23 cellular contexts compared by ENCODE assay signal in the genomic region with DNA sequence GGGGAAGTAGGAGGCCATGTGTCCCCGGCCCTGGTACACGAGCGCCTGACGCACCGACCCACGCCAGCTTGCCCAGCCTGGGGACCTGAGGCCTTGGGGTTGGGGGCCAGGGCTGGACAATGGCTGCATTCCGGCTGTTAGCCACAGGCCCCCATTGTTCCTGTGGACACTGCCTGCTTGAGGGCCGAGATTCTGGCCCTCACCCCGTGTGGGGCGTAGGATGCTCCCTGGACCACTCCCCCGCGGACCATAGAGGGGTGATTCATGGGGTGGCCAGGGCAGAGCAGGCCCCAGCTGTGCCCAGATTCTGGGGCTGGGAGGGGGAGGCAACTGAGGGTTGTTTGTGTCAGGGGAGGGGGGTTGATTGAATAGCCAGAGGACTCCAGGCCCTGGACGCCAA. TPM values are rescaled to one million over a fixed set of nuclear protein-coding genes. Genes with fewer than 3 reads are reported as not detected.
DNase-seq lines count a peak whose midpoint lies in the region; ATAC-seq, FAIRE-seq and TF ChIP-seq lines count a peak whose summit lies in the region.
"Had no signal": no experiment of that assay in that cellular context is flagged by ENCODE, and none has a peak within 500 bp of the region (broad histone marks: within the 10 kb centered on the region; RNA-seq: fewer than 3 reads in every experiment).

No MANE protein-coding gene starts in this region.

- H3K4me1 ChIP-seq in HEK293 (ENCODE audit: control insufficient read depth, insufficient read depth, low read length) (peaks cover 4% of the 10 kb centered on the region), aorta (ENCODE audit: control insufficient read depth in 1 of 2, insufficient read depth in 2 of 2, low read length in 2 of 2) (no peaks in the 10 kb centered on the region), HepG2 (ENCODE audit: insufficient read depth, low read length) (peaks cover 21% of the 10 kb centered on the region)

- H3K4me3 ChIP-seq in HEK293 (ENCODE audit: low read depth, low read length) (no peak overlapping the region), aorta (ENCODE audit: low read length in 2 of 2) (no peak overlapping the region), HepG2 (replicated peaks in 1 of 3; ENCODE audit: insufficient read depth in 1 of 3, low read depth in 2 of 3, low read length in 3 of 3) (no peak overlapping the region), lower leg skin (ENCODE audit: low read depth, poor library complexity, severe bottlenecking) (no peak overlapping the region)
- H3K4me3 ChIP-seq: A549 had no signal

- in situ Hi-C loops in HepG2 (cut with HindIII; ENCODE audit: extremely low pct_ligation_motif_present, low pct_unique_long_range_greater_than_20kb) = loop anchor here (10.0 kb wide), 1 partner anchor 550 kb away; no protein-coding TSS in a partner anchor

- no peak overlapping the region for H3K9ac ChIP-seq in HepG2 (ENCODE audit: insufficient read depth, low read depth, low read length)

- H3K36me3 ChIP-seq in HEK293 (ENCODE audit: control insufficient read depth in 2 of 2, insufficient read depth in 1 of 2, low read length in 2 of 2) (no peaks in the 10 kb centered on the region), aorta (ENCODE audit: control insufficient read depth in 1 of 2, insufficient read depth in 2 of 2, low read length in 1 of 2) (no peaks in the 10 kb centered on the region), HepG2 (replicated peaks in 1 of 2; ENCODE audit: control insufficient read depth in 1 of 2, insufficient read depth in 2 of 2, low read length in 2 of 2) (no peaks in the 10 kb centered on the region)

- POLR2A ChIA-PET in HEK293 (lab: Yijun Ruan, JAX) (no interaction called here), HepG2 (lab: Yijun Ruan, JAX) (no interaction called here)

- BruUV-seq in HepG2 (replicated peaks; lab: Mats Ljungman, UMichigan) = no TSS peak

- intact Hi-C loops in sciatic nerve (cut with DNase I) = no loop called here
- intact Hi-C loops in aorta (cut with DNase I) = no loop called here
- intact Hi-C loops in HepG2 (cut with micrococcal nuclease; ENCODE audit: unreplicated experiment) = loop anchor here (5.0 kb wide), 2 partner anchors 367 to 802 kb away; no protein-coding TSS in a partner anchor
- intact Hi-C loops in lower leg skin (cut with DNase I; ENCODE audit: low total_unique reads) = loop anchor here (10.0 kb wide), 1 partner anchor 780 kb away; no protein-coding TSS in a partner anchor

- 94% methylated on average over 13 of the region's 13 CpGs for WGBS in aorta, 2 donors
- 0% methylated on average over 2 of the region's 13 CpGs for WGBS in HepG2 (ENCODE audit: low lambda C conversion rate)
- WGBS in lower leg skin, 2 donors = 85 to 93% methylated on average over 9 to 10 of the region's 13 CpGs

- DNase-seq in epidermal melanocyte (ENCODE audit: insufficient read length, low spot score) (peak; percentile 3), sciatic nerve (ENCODE audit: low spot score) (peak; percentile 71), aorta (no peak), HepG2 (ENCODE audit: low spot score) (no peak), lower leg skin (ENCODE audit: low spot score in 2 of 2) (no peak)
- DNase-seq: 8988T; ACHN; C1 segment of cervical spinal cord; Calu3; CD4-positive, alpha-beta memory T cell; COR-L47; DMS53; DMS79 treated with DMSO at 0.1 percent for 48 hours; GF-D8; GOT3; HCEC 1CT had no signal

- H3K4me2 ChIP-seq in HepG2 (ENCODE audit: low read depth, low read length) = no peak overlapping the region
- H3K4me2 ChIP-seq: A549 had no signal

- no peaks in the 10 kb centered on the region for H3K27me3 ChIP-seq in aorta (ENCODE audit: control insufficient read depth in 1 of 2, insufficient read depth in 2 of 2, low read length in 1 of 2)
- H3K27me3 ChIP-seq in HepG2 (ENCODE audit: control insufficient read depth in 1 of 2, insufficient read depth in 2 of 2, low read length in 2 of 2) = 0 out of 5 replicates have a peak, but pooled peaks cover 0 to 9% of the 10 kb centered on the region in 2 experiments

- H3K9me3 ChIP-seq in HEK293 (ENCODE audit: control insufficient read depth, insufficient read depth, low read depth, low read length) = no peaks in the 10 kb centered on the region
- H3K9me3 ChIP-seq in aorta (ENCODE audit: control insufficient read depth, low read length) = no peaks in the 10 kb centered on the region
- no peaks in the 10 kb centered on the region for H3K9me3 ChIP-seq in HepG2 (ENCODE audit: low read length)
- H3K9me3 ChIP-seq: A549 had no signal

- no peak for TF ChIP-seq POLR2A in HepG2 (IDR thresholded peaks at IDR 0.05; ENCODE audit: insufficient read depth in 1 of 2, low read depth in 2 of 2, low read length in 2 of 2)
- TF ChIP-seq POLR2A in lower leg skin (IDR thresholded peaks at IDR 0.05) = no peak

- H4K20me1 ChIP-seq in HepG2 (ENCODE audit: insufficient read depth, low read length) = no peaks in the 10 kb centered on the region

- CTCF ChIA-PET in HEK293 (lab: Yijun Ruan, JAX) = interaction anchor here (0.7 kb wide), 1 partner anchor 511 kb away, joined by 4 read pairs; no protein-coding TSS in a partner anchor
- CTCF ChIA-PET in HepG2 (lab: Yijun Ruan, JAX; ENCODE audit: low intra/inter-chr PET ratio, low total read pairs) = no interaction called here

- no peak for TF ChIP-seq RAD21 in HepG2 (CRISPR knock-in tag; IDR thresholded peaks at IDR 0.05)

- no peak overlapping the region for H3K27ac ChIP-seq in HEK293 (ENCODE audit: extremely low read depth, low read depth, low read length)
- no peak overlapping the region for H3K27ac ChIP-seq in aorta (ENCODE audit: low read depth in 1 of 2, low read length in 2 of 2)
- no peak overlapping the region for H3K27ac ChIP-seq in HepG2 (ENCODE audit: extremely low read length, insufficient read depth, low read length)
- H3K27ac ChIP-seq: A549 had no signal

- ATAC-seq in sciatic nerve (peak; percentile 38), aorta (ENCODE audit: low FRiP score) (peak; percentile 16), HepG2 (no peak), GM18907 (IDR thresholded peaks at IDR 0.05; ENCODE audit: unreplicated experiment) (no peak)
- ATAC-seq: A549 had no signal

- H2AFZ ChIP-seq in HepG2 (ENCODE audit: low read length) = no peak overlapping the region

- TF ChIP-seq EP300 in HepG2 (IDR thresholded peaks at IDR 0.05; ENCODE audit: low read depth in 2 of 2, low read length in 2 of 2) (no peak), HepG2 (CRISPR knock-in tag; IDR thresholded peaks at IDR 0.05; ENCODE audit: borderline replicate concordance) (no peak)

- no peaks in the 10 kb centered on the region for H3K79me2 ChIP-seq in HepG2 (ENCODE audit: insufficient read depth, low read length)

- TF ChIP-seq CTCF in HEK293 (tag by site-specific recombination; IDR thresholded peaks at IDR 0.05) (no peak), HepG2 (CRISPR knock-in tag; IDR thresholded peaks at IDR 0.05) (no peak), lower leg skin (IDR thresholded peaks at IDR 0.05) (no peak)

- no peak for FAIRE-seq in HepG2 (lab: Jason Lieb, UNC)
- FAIRE-seq: A549, GM12891, GM18507 had no signal

RNA-seq across cellular contexts. Expression of a gene that starts 11.7 kb away (rescaled TPM):
- total RNA-seq in sciatic nerve (19.1 TPM), aorta (under 1 TPM; 0.21 to 0.55 TPM), HepG2 (2016; rRNA removed; fragmentation: Illumina TruSeq; extraction: Trizol) (not detected in 2 replicates), lower leg skin (10 to 100 TPM; 19.1 to 53.3 (median 35.4) TPM)
- polyA plus RNA-seq in aorta (not detected), HepG2 (2011; rRNA removed) (not detected in 2 replicates)
- not detected in 2 replicates for total RNA-seq in HepG2 (2016; cell fraction: cytosol; rRNA removed; fragmentation: Illumina TruSeq; extraction: Trizol; ENCODE audit: low read depth)
- total RNA-seq in HepG2 (2016; cell fraction: insoluble cytoplasmic fraction; rRNA removed; fragmentation: Illumina TruSeq; extraction: Trizol) = not detected in 2 replicates
- not detected in 2 replicates for total RNA-seq in HepG2 (2016; cell fraction: membrane; rRNA removed; fragmentation: Illumina TruSeq; extraction: Trizol)
- total RNA-seq in HepG2 (2016; cell fraction: nucleus; rRNA removed; fragmentation: Illumina TruSeq; extraction: Trizol) = not detected in 2 replicates
- polyA plus RNA-seq in HepG2 (2011; cell fraction: cytosol; rRNA removed) = not detected in 2 replicates
- polyA plus RNA-seq in HepG2 (2011; cell fraction: nucleus; rRNA removed) = not detected in 2 replicates
- not detected in 2 replicates for polyA plus RNA-seq in HepG2 (2012)
- not detected in 2 replicates for polyA plus RNA-seq in HepG2 (2016; cell fraction: cytosol; fragmentation: Illumina TruSeq; extraction: Trizol; ENCODE audit: low read depth)
- polyA plus RNA-seq in HepG2 (2016; cell fraction: insoluble cytoplasmic fraction; fragmentation: Illumina TruSeq; extraction: Trizol; ENCODE audit: low read depth) = not detected in 2 replicates
- not detected in 2 replicates for polyA plus RNA-seq in HepG2 (2016; cell fraction: membrane; fragmentation: Illumina TruSeq; extraction: Trizol; ENCODE audit: low read depth)
- polyA plus RNA-seq in HepG2 (2016; cell fraction: nucleus; fragmentation: Illumina TruSeq; extraction: Trizol; ENCODE audit: insufficient read depth, low read depth) = not detected in 2 replicates
- polyA minus RNA-seq in HepG2 (2011; rRNA and poly(A)+ RNA removed; ENCODE audit: low replicate concordance) = 0.07 TPM in 1 of 2 replicates, not detected in the other
- not detected in 2 replicates for polyA minus RNA-seq in HepG2 (2011; cell fraction: cytosol; rRNA and poly(A)+ RNA removed)
- polyA minus RNA-seq in HepG2 (2011; cell fraction: nucleus; rRNA and poly(A)+ RNA removed) = not detected in 2 replicates
- total RNA-seq: Calu3, G401 had no signal
- polyA plus RNA-seq: A549, BJ had no signal

RNA-seq across cellular contexts. Expression of a gene that starts 22.3 kb away (rescaled TPM):
- total RNA-seq in sciatic nerve = 32.6 TPM
- 10 to 100 TPM; 28.4 to 28.8 TPM for total RNA-seq in aorta
- polyA plus RNA-seq in aorta = 10 to 100 TPM; 24.2 to 29.9 TPM
- 44.8 and 71.4 TPM in 2 replicates for total RNA-seq in HepG2 (2016; rRNA removed; fragmentation: Illumina TruSeq; extraction: Trizol)
- total RNA-seq in HepG2 (2016; cell fraction: cytosol; rRNA removed; fragmentation: Illumina TruSeq; extraction: Trizol; ENCODE audit: low read depth) = 8.4 and 10.8 TPM in 2 replicates
- total RNA-seq in HepG2 (2016; cell fraction: insoluble cytoplasmic fraction; rRNA removed; fragmentation: Illumina TruSeq; extraction: Trizol) = 43.6 and 60.8 TPM in 2 replicates
- 16.8 and 19.4 TPM in 2 replicates for total RNA-seq in HepG2 (2016; cell fraction: membrane; rRNA removed; fragmentation: Illumina TruSeq; extraction: Trizol)
- 20.6 and 23.0 TPM in 2 replicates for total RNA-seq in HepG2 (2016; cell fraction: nucleus; rRNA removed; fragmentation: Illumina TruSeq; extraction: Trizol)
- 11.8 and 13.5 TPM in 2 replicates for polyA plus RNA-seq in HepG2 (2011; rRNA removed)
- polyA plus RNA-seq in HepG2 (2011; cell fraction: cytosol; rRNA removed) = 7.8 and 10.7 TPM in 2 replicates
- 4.5 and 5.5 TPM in 2 replicates for polyA plus RNA-seq in HepG2 (2011; cell fraction: nucleus; rRNA removed)
- polyA plus RNA-seq in HepG2 (2012) = 16.1 and 22.2 TPM in 2 replicates
- polyA plus RNA-seq in HepG2 (2016; cell fraction: cytosol; fragmentation: Illumina TruSeq; extraction: Trizol; ENCODE audit: low read depth) = 8.5 and 9.1 TPM in 2 replicates
- 71.4 and 74.3 TPM in 2 replicates for polyA plus RNA-seq in HepG2 (2016; cell fraction: insoluble cytoplasmic fraction; fragmentation: Illumina TruSeq; extraction: Trizol; ENCODE audit: low read depth)
- 11.7 and 13.3 TPM in 2 replicates for polyA plus RNA-seq in HepG2 (2016; cell fraction: membrane; fragmentation: Illumina TruSeq; extraction: Trizol; ENCODE audit: low read depth)
- 35.4 and 38.1 TPM in 2 replicates for polyA plus RNA-seq in HepG2 (2016; cell fraction: nucleus; fragmentation: Illumina TruSeq; extraction: Trizol; ENCODE audit: insufficient read depth, low read depth)
- polyA minus RNA-seq in HepG2 (2011; rRNA and poly(A)+ RNA removed; ENCODE audit: low replicate concordance) = 5.8 and 16.2 TPM in 2 replicates
- polyA minus RNA-seq in HepG2 (2011; cell fraction: cytosol; rRNA and poly(A)+ RNA removed) = 6.4 and 11.6 TPM in 2 replicates
- polyA minus RNA-seq in HepG2 (2011; cell fraction: nucleus; rRNA and poly(A)+ RNA removed) = 18.2 and 19.0 TPM in 2 replicates
- 10 to 100 TPM; 34.6 to 49.8 (median 37.9) TPM for total RNA-seq in lower leg skin

RNA-seq across cellular contexts. Expression of a gene that starts 29.6 kb away (rescaled TPM):
- total RNA-seq in sciatic nerve (27.9 TPM), aorta (10 to 100 TPM; 43.4 to 67.9 TPM), HepG2 (2016; rRNA removed; fragmentation: Illumina TruSeq; extraction: Trizol) (2.8 TPM in 2 replicates), lower leg skin (10 to 100 TPM; 20.1 to 25.8 (median 21.9) TPM)
- polyA plus RNA-seq in aorta (10 to 100 TPM; 29.9 to 53.1 TPM), HepG2 (2011; rRNA removed) (6.6 and 8.6 TPM in 2 replicates)
- 2.3 and 2.5 TPM in 2 replicates for total RNA-seq in HepG2 (2016; cell fraction: cytosol; rRNA removed; fragmentation: Illumina TruSeq; extraction: Trizol; ENCODE audit: low read depth)
- 1.7 and 3.4 TPM in 2 replicates for total RNA-seq in HepG2 (2016; cell fraction: insoluble cytoplasmic fraction; rRNA removed; fragmentation: Illumina TruSeq; extraction: Trizol)
- total RNA-seq in HepG2 (2016; cell fraction: membrane; rRNA removed; fragmentation: Illumina TruSeq; extraction: Trizol) = 3.3 and 3.5 TPM in 2 replicates
- 3.1 and 4.0 TPM in 2 replicates for total RNA-seq in HepG2 (2016; cell fraction: nucleus; rRNA removed; fragmentation: Illumina TruSeq; extraction: Trizol)
- 5.2 and 5.5 TPM in 2 replicates for polyA plus RNA-seq in HepG2 (2011; cell fraction: cytosol; rRNA removed)
- polyA plus RNA-seq in HepG2 (2011; cell fraction: nucleus; rRNA removed) = 31.9 and 32.9 TPM in 2 replicates
- 11.9 and 15.1 TPM in 2 replicates for polyA plus RNA-seq in HepG2 (2012)
- polyA plus RNA-seq in HepG2 (2016; cell fraction: cytosol; fragmentation: Illumina TruSeq; extraction: Trizol; ENCODE audit: low read depth) = 5.5 and 6.1 TPM in 2 replicates
- polyA plus RNA-seq in HepG2 (2016; cell fraction: insoluble cytoplasmic fraction; fragmentation: Illumina TruSeq; extraction: Trizol; ENCODE audit: low read depth) = 4.6 and 6.9 TPM in 2 replicates
- 7.6 and 10.1 TPM in 2 replicates for polyA plus RNA-seq in HepG2 (2016; cell fraction: membrane; fragmentation: Illumina TruSeq; extraction: Trizol; ENCODE audit: low read depth)
- 7.2 and 9.0 TPM in 2 replicates for polyA plus RNA-seq in HepG2 (2016; cell fraction: nucleus; fragmentation: Illumina TruSeq; extraction: Trizol; ENCODE audit: insufficient read depth, low read depth)
- polyA minus RNA-seq in HepG2 (2011; rRNA and poly(A)+ RNA removed; ENCODE audit: low replicate concordance) = 23.2 and 31.5 TPM in 2 replicates
- polyA minus RNA-seq in HepG2 (2011; cell fraction: cytosol; rRNA and poly(A)+ RNA removed) = 8.4 and 8.7 TPM in 2 replicates
- 15.3 and 23.5 TPM in 2 replicates for polyA minus RNA-seq in HepG2 (2011; cell fraction: nucleus; rRNA and poly(A)+ RNA removed)

RNA-seq across cellular contexts. Expression of a gene that starts 45.0 kb away (rescaled TPM):
- total RNA-seq in sciatic nerve (47.9 TPM), aorta (10 to 100 TPM; 52.5 to 56.9 TPM), HepG2 (2016; rRNA removed; fragmentation: Illumina TruSeq; extraction: Trizol) (122 and 189 TPM in 2 replicates), lower leg skin (10 to 100 TPM; 33.6 to 68.9 (median 36.9) TPM)
- polyA plus RNA-seq in aorta (10 to 100 TPM; 18.8 to 29.0 TPM), HepG2 (2011; rRNA removed) (24.1 and 31.6 TPM in 2 replicates)
- 18.5 and 25.3 TPM in 2 replicates for total RNA-seq in HepG2 (2016; cell fraction: cytosol; rRNA removed; fragmentation: Illumina TruSeq; extraction: Trizol; ENCODE audit: low read depth)
- 132 and 186 TPM in 2 replicates for total RNA-seq in HepG2 (2016; cell fraction: insoluble cytoplasmic fraction; rRNA removed; fragmentation: Illumina TruSeq; extraction: Trizol)
- 29.8 and 36.9 TPM in 2 replicates for total RNA-seq in HepG2 (2016; cell fraction: membrane; rRNA removed; fragmentation: Illumina TruSeq; extraction: Trizol)
- 74.7 and 82.3 TPM in 2 replicates for total RNA-seq in HepG2 (2016; cell fraction: nucleus; rRNA removed; fragmentation: Illumina TruSeq; extraction: Trizol)
- polyA plus RNA-seq in HepG2 (2011; cell fraction: cytosol; rRNA removed) = 16.2 and 22.5 TPM in 2 replicates
- polyA plus RNA-seq in HepG2 (2011; cell fraction: nucleus; rRNA removed) = 24.3 and 33.1 TPM in 2 replicates
- 47.3 and 68.3 TPM in 2 replicates for polyA plus RNA-seq in HepG2 (2012)
- polyA plus RNA-seq in HepG2 (2016; cell fraction: cytosol; fragmentation: Illumina TruSeq; extraction: Trizol; ENCODE audit: low read depth) = 8.8 and 10.6 TPM in 2 replicates
- polyA plus RNA-seq in HepG2 (2016; cell fraction: insoluble cytoplasmic fraction; fragmentation: Illumina TruSeq; extraction: Trizol; ENCODE audit: low read depth) = 124 and 134 TPM in 2 replicates
- 11.0 and 11.3 TPM in 2 replicates for polyA plus RNA-seq in HepG2 (2016; cell fraction: membrane; fragmentation: Illumina TruSeq; extraction: Trizol; ENCODE audit: low read depth)
- polyA plus RNA-seq in HepG2 (2016; cell fraction: nucleus; fragmentation: Illumina TruSeq; extraction: Trizol; ENCODE audit: insufficient read depth, low read depth) = 54.3 and 57.2 TPM in 2 replicates
- polyA minus RNA-seq in HepG2 (2011; rRNA and poly(A)+ RNA removed; ENCODE audit: low replicate concordance) = 13.7 and 41.0 TPM in 2 replicates
- polyA minus RNA-seq in HepG2 (2011; cell fraction: cytosol; rRNA and poly(A)+ RNA removed) = 34.7 and 37.0 TPM in 2 replicates
- 42.7 and 58.1 TPM in 2 replicates for polyA minus RNA-seq in HepG2 (2011; cell fraction: nucleus; rRNA and poly(A)+ RNA removed)

Comparison
In these comparisons a context has a peak if more than half of its experiments do, and no peak if none do; other contexts are left out.
1. DNase-seq: peak in epidermal melanocyte (single experiment) and sciatic nerve (single experiment); none in aorta (0 of 2), HepG2 (single experiment) and lower leg skin (0 of 2).
2. ATAC-seq: peak in sciatic nerve (single experiment) and aorta (single experiment); none in HepG2 (single experiment) and GM18907 (single experiment).
3. RNA of a gene that starts 11.7 kb away (total RNA-seq): 19.1 to 53.3 TPM in lower leg skin and 19.1 TPM in sciatic nerve (single experiment); 0.21 to 0.55 TPM in aorta and not detected in HepG2; every median in the first group is over 10 times any median in the second.
4. intact Hi-C loops: an anchor here in HepG2 (5.0 kb wide) and lower leg skin (10.0 kb wide); none called in sciatic nerve and aorta.